ENCODE assay signal across 10 cellular contexts in genomic region chr2:217218269-217219140, GRCh38.
DNase-seq lines count a peak whose midpoint lies in the region; ATAC-seq, FAIRE-seq and TF ChIP-seq lines count a peak whose summit lies in the region.
"Had no signal": no experiment of that assay in that cellular context is flagged by ENCODE, and none has a peak within 500 bp of the region (broad histone marks: within the 10 kb centered on the region; RNA-seq: fewer than 3 reads in every experiment).

No MANE protein-coding gene starts in this region.

- peaks cover 30% of the 10 kb centered on the region for H3K4me1 ChIP-seq in astrocyte (ENCODE audit: insufficient read depth, low read length)
- H3K4me1 ChIP-seq in tibial artery, result peaks cover 0 to 55% (median 20%) of the 10 kb centered on the region in 4 donors

- peaks cover 44% of the 10 kb centered on the region for H3K4me1 Mint-ChIP-seq in astrocyte (ENCODE audit: low read depth, unreplicated experiment)
- peaks cover 2 to 14% (median 5%) of the 10 kb centered on the region in 4 donors for H3K4me1 Mint-ChIP-seq in naive thymus-derived CD8-positive, alpha-beta T cell

- TF ChIP-seq CTCF in astrocyte (IDR thresholded peaks at IDR 0.05; ENCODE audit: insufficient read depth, low read depth, low read length), result no peak
- no peak for TF ChIP-seq CTCF in tibial artery (IDR thresholded peaks at IDR 0.05)

- H3K27me3 ChIP-seq in astrocyte (ENCODE audit: insufficient read depth, low read length) (no peaks in the 10 kb centered on the region), tibial artery (no peaks in the 10 kb centered on the region)

- FAIRE-seq in astrocyte (lab: Jason Lieb, UNC), result peak; percentile 62

- no peaks in the 10 kb centered on the region for H4K20me1 ChIP-seq in astrocyte (ENCODE audit: insufficient read depth, low read length)

- no peak overlapping the region for H3K27ac ChIP-seq in astrocyte (ENCODE audit: low read depth, low read length)
- H3K27ac ChIP-seq in tibial artery, result no peak overlapping the region

- DNase-seq in CMK (ENCODE audit: low read depth) (peak; percentile 92), astrocyte (ENCODE audit: low read depth) (peak; percentile 95), NCI-H2081 (lab: John Stamatoyannopoulos, UW) (no peak), NCI-H1436 (lab: John Stamatoyannopoulos, UW) (no peak), tibial artery (no peak)
- DNase-seq in naive thymus-derived CD8-positive, alpha-beta T cell, result no peak
- DNase-seq: activated T-cell treated with anti-CD3 and anti-CD28 coated beads, Interleukin-2, amount 50 U/mL, for 4 hours had no signal

- H3K4me3 Mint-ChIP-seq in astrocyte (ENCODE audit: unreplicated experiment), result no peak overlapping the region
- no peak overlapping the region for H3K4me3 Mint-ChIP-seq in naive thymus-derived CD8-positive, alpha-beta T cell
- H3K4me3 Mint-ChIP-seq: activated T-cell treated with anti-CD3 and anti-CD28 coated beads, Interleukin-2, amount 50 U/mL, for 4 hours had no signal

- H2AFZ ChIP-seq in astrocyte (ENCODE audit: low read depth, low read length), result no peak overlapping the region

- H3K36me3 ChIP-seq in astrocyte (ENCODE audit: insufficient read depth, low read length), result no peaks in the 10 kb centered on the region
- H3K36me3 ChIP-seq in tibial artery, result no peaks in the 10 kb centered on the region

- H3K79me2 ChIP-seq in astrocyte (ENCODE audit: insufficient read depth, low read length), result no peaks in the 10 kb centered on the region

- ATAC-seq in GM19463 (IDR thresholded peaks at IDR 0.05; ENCODE audit: unreplicated experiment) (peak; percentile 56), HG03432 (IDR thresholded peaks at IDR 0.05; ENCODE audit: unreplicated experiment) (peak; percentile 59)
- ATAC-seq in naive thymus-derived CD8-positive, alpha-beta T cell, result no peak

- POLR2A ChIA-PET in naive thymus-derived CD8-positive, alpha-beta T cell (lab: Charles Lee), result no interaction called here

- H3K4me2 ChIP-seq in astrocyte (ENCODE audit: low read length), result no peak overlapping the region

- no peaks in the 10 kb centered on the region for H3K9me3 Mint-ChIP-seq in astrocyte (ENCODE audit: unreplicated experiment)
- H3K9me3 Mint-ChIP-seq in naive thymus-derived CD8-positive, alpha-beta T cell, result no peaks in the 10 kb centered on the region
- H3K9me3 Mint-ChIP-seq: neural crest cell had no signal

- no peaks in the 10 kb centered on the region for H3K36me3 Mint-ChIP-seq in astrocyte (ENCODE audit: low read depth, unreplicated experiment)
- H3K36me3 Mint-ChIP-seq in naive thymus-derived CD8-positive, alpha-beta T cell, result no peaks in the 10 kb centered on the region

- no peaks in the 10 kb centered on the region for H3K27me3 Mint-ChIP-seq in astrocyte (ENCODE audit: low read depth, unreplicated experiment)
- peaks cover 0 to 7% (median 0%) of the 10 kb centered on the region in 5 donors for H3K27me3 Mint-ChIP-seq in naive thymus-derived CD8-positive, alpha-beta T cell

- intact Hi-C loops in tibial artery (cut with DNase I; ENCODE audit: low total_unique reads), result no loop called here

- no peak overlapping the region for H3K4me3 ChIP-seq in astrocyte (ENCODE audit: insufficient read depth, low read depth, low read length)
- no peak overlapping the region for H3K4me3 ChIP-seq in tibial artery

- no peak overlapping the region for H3K9ac ChIP-seq in astrocyte (ENCODE audit: low read length)

- H3K27ac Mint-ChIP-seq in astrocyte (ENCODE audit: unreplicated experiment), result peak overlapping the region; percentile 48
- no peak overlapping the region for H3K27ac Mint-ChIP-seq in naive thymus-derived CD8-positive, alpha-beta T cell

- H3K9me3 ChIP-seq in astrocyte (ENCODE audit: insufficient read depth, low read depth, low read length), result no peaks in the 10 kb centered on the region
- H3K9me3 ChIP-seq in tibial artery, result no peaks in the 10 kb centered on the region

Comparison
In these comparisons a context has a peak if more than half of its experiments do, and no peak if none do; other contexts are left out.
1. DNase-seq: peak in CMK (single experiment) and astrocyte (single experiment); none in NCI-H2081 (0 of 2), naive thymus-derived CD8-positive, alpha-beta T cell (0 of 10), NCI-H1436 (single experiment) and tibial artery (0 of 2).
2. ATAC-seq: peak in GM19463 (single experiment) and HG03432 (single experiment); none in naive thymus-derived CD8-positive, alpha-beta T cell (0 of 2).